In the genomic region with DNA sequence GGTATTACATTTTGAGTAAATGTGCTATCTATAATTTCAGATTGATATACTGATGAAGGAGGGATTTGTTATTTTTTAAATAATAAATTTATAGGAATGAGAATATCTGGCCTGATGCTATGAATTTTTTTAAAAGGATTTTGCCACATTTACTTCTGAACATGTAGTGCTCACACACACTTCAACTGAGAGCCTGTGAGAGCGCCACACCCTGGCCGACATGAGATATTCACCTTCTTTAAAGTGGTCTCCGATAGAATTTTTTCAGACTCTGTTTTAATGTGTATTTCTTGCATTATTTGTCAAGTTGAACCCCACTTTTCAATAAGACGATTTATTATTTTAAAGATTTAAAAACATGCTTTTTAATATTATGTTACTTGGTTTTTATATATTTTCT, we compare ENCODE assay signal across 13 cellular contexts.
A peak's percentile ranks its signal among the peaks of the same experiment; 100 is the strongest.
DNase-seq lines count a peak whose midpoint lies in the region; ATAC-seq and TF ChIP-seq lines count a peak whose summit lies in the region.
"Had no signal": no experiment of that assay in that cellular context is flagged by ENCODE, and none has a peak within 500 bp of the region (broad histone marks: within the 10 kb centered on the region; RNA-seq: fewer than 3 reads in every experiment).

No MANE protein-coding gene starts in this region.

- H3K4me3 ChIP-seq in left ventricle myocardium inferior (no peak overlapping the region), right cardiac atrium (ENCODE audit: low read length) (no peak overlapping the region), Loucy (ENCODE audit: low read length, poor library complexity, severe bottlenecking) (no peak overlapping the region), dorsolateral prefrontal cortex (no peak overlapping the region), sigmoid colon (no peak overlapping the region)

- DNase-seq in left ventricle myocardium inferior = no peak
- no peak for DNase-seq in right cardiac atrium
- no peak for DNase-seq in dorsolateral prefrontal cortex
- DNase-seq in type B pancreatic cell (ENCODE audit: extremely low spot score, unreplicated experiment) = no peak
- no peak for DNase-seq in stimulated activated naive CD4-positive, alpha-beta T cell treated with Interleukin-2 at 50 U/mL for 16 hours (lab: John Stamatoyannopoulos, UW)
- no peak for DNase-seq in sigmoid colon
- DNase-seq: NCI-H2107; stimulated activated CD4-positive, alpha-beta T cell treated with anti-CD3 and anti-CD28 coated beads, Interleukin-12 subunit alpha, Interleukin-12 subunit beta, amount 100 ng/mL, for 4 hours had no signal

- H3K9ac ChIP-seq in Loucy (ENCODE audit: low read depth, low read length, poor library complexity, severe bottlenecking) = no peak overlapping the region

- WGBS in right cardiac atrium = 21% methylated on average over 4 of the region's 4 CpGs
- WGBS in sigmoid colon, 2 donors = 23 to 54% methylated on average over 4 of the region's 4 CpGs

- H3K4me1 ChIP-seq in left ventricle myocardium inferior (no peaks in the 10 kb centered on the region), right cardiac atrium (ENCODE audit: control insufficient read depth, insufficient read depth, low read length) (no peaks in the 10 kb centered on the region), Loucy (ENCODE audit: insufficient read depth, low read length, poor library complexity, severe bottlenecking) (no peaks in the 10 kb centered on the region), sigmoid colon (no peaks in the 10 kb centered on the region)

- TF ChIP-seq POLR2A in sigmoid colon (IDR thresholded peaks at IDR 0.05) = no peak

- intact Hi-C loops in left ventricle myocardium inferior (cut with micrococcal nuclease) (no loop called here), right cardiac atrium (cut with DNase I) (no loop called here), dorsolateral prefrontal cortex (cut with DNase I) (no loop called here), sigmoid colon (cut with DNase I) (no loop called here)

- TF ChIP-seq CTCF in left ventricle myocardium inferior (IDR thresholded peaks at IDR 0.05; ENCODE audit: borderline replicate concordance) (peak; percentile 16), Loucy (conservative IDR thresholded peaks at IDR 0.05; ENCODE audit: low read length) (peak; percentile 54), dorsolateral prefrontal cortex (IDR thresholded peaks at IDR 0.05 in 54 of 56, conservative IDR thresholded peaks at IDR 0.05 in 2 of 56; ENCODE audit: low read depth in 1 of 56, partially characterized antibody in 56 of 56) (peak in 34 of 56 donors; percentile 11 to 59 (median 29)), type B pancreatic cell (conservative IDR thresholded peaks at IDR 0.05) (peak; percentile 77), sigmoid colon (IDR thresholded peaks at IDR 0.05) (no peak)

- no peak overlapping the region for H3K27ac Mint-ChIP-seq in type B pancreatic cell
- H3K27ac Mint-ChIP-seq: CD14-positive monocyte; T-helper 1 cell treated with Interleukin-12 subunit alpha and Interleukin-12 subunit beta and Interleukin-4 antibody, amounts not matched to agents 30 μg/mL and 1 μg/mL, for 36 hours had no signal

- H3K4me3 Mint-ChIP-seq in type B pancreatic cell = no peak overlapping the region
- H3K4me3 Mint-ChIP-seq: CD14-positive monocyte; central memory CD8-positive, alpha-beta T cell; T-helper 1 cell treated with Interleukin-12 subunit alpha and Interleukin-12 subunit beta and Interleukin-4 antibody, amounts not matched to agents 30 μg/mL and 1 μg/mL, for 36 hours had no signal

- no peaks in the 10 kb centered on the region for H4K20me1 ChIP-seq in Loucy (ENCODE audit: insufficient read depth, low read length, poor library complexity, severe bottlenecking)

- H3K9me2 ChIP-seq in Loucy (replicated peaks; ENCODE audit: low read depth, low read length) = no peaks in the 10 kb centered on the region

- H3K27ac ChIP-seq in left ventricle myocardium inferior (replicated peaks) (no peak overlapping the region), right cardiac atrium (ENCODE audit: low read length) (no peak overlapping the region), dorsolateral prefrontal cortex (no peak overlapping the region), sigmoid colon (no peak overlapping the region)

- H3K36me3 Mint-ChIP-seq in type B pancreatic cell = no peaks in the 10 kb centered on the region
- H3K36me3 Mint-ChIP-seq: CD14-positive monocyte had no signal

- H3K9me3 ChIP-seq in left ventricle myocardium inferior (replicated peaks) (no peaks in the 10 kb centered on the region), right cardiac atrium (ENCODE audit: control insufficient read depth, low read length) (no peaks in the 10 kb centered on the region), Loucy (ENCODE audit: insufficient read depth, low read depth, low read length) (no peaks in the 10 kb centered on the region), sigmoid colon (no peaks in the 10 kb centered on the region)

- peaks cover 9% of the 10 kb centered on the region for H3K27me3 Mint-ChIP-seq in type B pancreatic cell
- H3K27me3 Mint-ChIP-seq: central memory CD8-positive, alpha-beta T cell had no signal

- H3K4me2 ChIP-seq in Loucy (ENCODE audit: low read depth, low read length, poor library complexity, severe bottlenecking) = no peak overlapping the region

- H3K79me2 ChIP-seq in Loucy (ENCODE audit: insufficient read depth, low read length) = no peaks in the 10 kb centered on the region

- H3K9me3 Mint-ChIP-seq in type B pancreatic cell = no peaks in the 10 kb centered on the region

- H3K4me1 Mint-ChIP-seq in type B pancreatic cell (ENCODE audit: unreplicated experiment) = no peaks in the 10 kb centered on the region
- H3K4me1 Mint-ChIP-seq: CD14-positive monocyte; central memory CD8-positive, alpha-beta T cell had no signal

- TF ChIP-seq EP300 in sigmoid colon (IDR thresholded peaks at IDR 0.05) = no peak

- no peak overlapping the region for H2AFZ ChIP-seq in Loucy (ENCODE audit: low read length)

- no peaks in the 10 kb centered on the region for H3F3A ChIP-seq in Loucy (ENCODE audit: low read depth)

- H3K36me3 ChIP-seq in left ventricle myocardium inferior (no peaks in the 10 kb centered on the region), Loucy (ENCODE audit: insufficient read depth, low read length) (no peaks in the 10 kb centered on the region), sigmoid colon (no peaks in the 10 kb centered on the region)

- no peaks in the 10 kb centered on the region for H3K27me3 ChIP-seq in left ventricle myocardium inferior (ENCODE audit: low read depth)
- no peaks in the 10 kb centered on the region for H3K27me3 ChIP-seq in right cardiac atrium (ENCODE audit: control insufficient read depth, insufficient read depth)
- no peaks in the 10 kb centered on the region for H3K27me3 ChIP-seq in Loucy (ENCODE audit: insufficient read depth, low read length, poor library complexity, severe bottlenecking)
- no peaks in the 10 kb centered on the region for H3K27me3 ChIP-seq in dorsolateral prefrontal cortex
- H3K27me3 ChIP-seq in sigmoid colon = no peaks in the 10 kb centered on the region

- ATAC-seq in right cardiac atrium (no peak), GM18907 (IDR thresholded peaks at IDR 0.05; ENCODE audit: unreplicated experiment) (no peak)

Comparison
In these comparisons a context has a peak if more than half of its experiments do, and no peak if none do; other contexts are left out.
1. CTCF ChIP-seq: peak in left ventricle myocardium inferior (single experiment), Loucy (single experiment), dorsolateral prefrontal cortex (34 of 56) and type B pancreatic cell (single experiment); none in sigmoid colon (0 of 4).